8 cellular contexts compared by ENCODE assay signal in the genomic region with DNA sequence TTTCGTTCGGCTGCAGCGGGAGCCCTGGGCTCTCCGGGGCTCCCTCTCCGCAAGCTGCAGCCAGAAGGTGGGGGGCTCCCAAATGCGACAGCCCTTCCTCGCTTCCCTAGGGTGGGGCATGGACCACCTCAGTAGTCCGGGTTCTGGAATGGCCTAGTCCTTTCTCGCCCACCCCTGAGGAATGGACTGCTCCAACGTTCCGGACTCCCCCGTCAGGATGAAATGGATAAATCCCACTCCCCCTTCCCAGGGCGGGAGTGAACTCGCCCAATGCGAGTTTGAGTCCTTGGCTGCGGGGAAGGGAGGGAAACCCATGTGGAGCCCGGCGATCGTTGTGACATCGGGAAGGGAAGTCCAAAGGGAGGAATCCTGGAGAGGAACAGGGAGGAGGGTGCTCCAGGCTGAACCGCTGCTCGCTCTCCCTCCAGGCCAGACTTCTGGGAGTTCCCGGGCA.
DNase-seq lines count a peak whose midpoint lies in the region; ATAC-seq and TF ChIP-seq lines count a peak whose summit lies in the region.

No MANE protein-coding gene starts in this region.

- peak overlapping the region; percentile 55 for H3K27ac ChIP-seq in RWPE2 (ENCODE audit: poor library complexity, severe bottlenecking)

- H3K4me1 ChIP-seq in RWPE2 (ENCODE audit: insufficient read depth, poor library complexity, severe bottlenecking), result no peaks in the 10 kb centered on the region

- no peaks in the 10 kb centered on the region for H3K27me3 ChIP-seq in RWPE2 (ENCODE audit: insufficient read depth, poor library complexity, severe bottlenecking)

- no peaks in the 10 kb centered on the region for H3K36me3 Mint-ChIP-seq in dendritic cell treated with granulocyte-macrophage colony-stimulating factor and Interleukin-4, amounts not matched to agents 40 ng/mL and 50 ng/mL, for 4 days (ENCODE audit: low read depth)
- peaks cover 7% of the 10 kb centered on the region for H3K36me3 Mint-ChIP-seq in stimulated activated memory B cell treated with anti-CD40 and anti-IgM and Interleukin-4, amounts not matched to agents 10 μg/mL and 1 μg/mL and 100 μg/mL, for 72 hours

- no peaks in the 10 kb centered on the region for H3K9me3 ChIP-seq in RWPE2 (ENCODE audit: severe bottlenecking)

- intact Hi-C loops in dendritic cell treated with granulocyte-macrophage colony-stimulating factor and Interleukin-4, amounts not matched to agents 40 ng/mL and 50 ng/mL, for 4 days (cut with micrococcal nuclease), result loop anchor here (2.0 kb wide), 1 partner anchor 31 kb away; a partner anchor contains a TSS

- H3K4me1 Mint-ChIP-seq in dendritic cell treated with granulocyte-macrophage colony-stimulating factor and Interleukin-4, amounts not matched to agents 40 ng/mL and 50 ng/mL, for 4 days (ENCODE audit: low read depth), result peaks cover 61% of the 10 kb centered on the region
- H3K4me1 Mint-ChIP-seq in stimulated activated memory B cell treated with anti-CD40 and anti-IgM and Interleukin-4, amounts not matched to agents 10 μg/mL and 1 μg/mL and 100 μg/mL, for 72 hours, result peaks cover 45% of the 10 kb centered on the region

- peak overlapping the region; percentile 49 for H3K4me3 ChIP-seq in RWPE2 (ENCODE audit: severe bottlenecking)

- H3K27me3 Mint-ChIP-seq in dendritic cell treated with granulocyte-macrophage colony-stimulating factor and Interleukin-4, amounts not matched to agents 40 ng/mL and 50 ng/mL, for 4 days, result peaks cover 93% of the 10 kb centered on the region
- H3K27me3 Mint-ChIP-seq in stimulated activated memory B cell treated with anti-CD40 and anti-IgM and Interleukin-4, amounts not matched to agents 10 μg/mL and 1 μg/mL and 100 μg/mL, for 72 hours, result peaks cover 95% of the 10 kb centered on the region

- TF ChIP-seq CTCF in RWPE2 (IDR thresholded peaks at IDR 0.05; ENCODE audit: poor library complexity, severe bottlenecking), result no peak

- DNase-seq in DMS79 (lab: John Stamatoyannopoulos, UW) (peak; percentile 59), Kasumi-1 (lab: John Stamatoyannopoulos, UW) (peak; percentile 52 to 63), RWPE2 (ENCODE audit: low spot score) (no peak), left kidney (ENCODE audit: low read depth, low spot score) (peak; percentile 96)

- peak; percentile 7; the same call in 2 of the 3 replicates for ATAC-seq in RWPE2 (ENCODE audit: low read depth)
- no peak for ATAC-seq in stimulated activated memory B cell treated with anti-CD40 and anti-IgM and Interleukin-4, amounts not matched to agents 10 μg/mL and 1 μg/mL and 100 μg/mL, for 72 hours
- ATAC-seq in GM19324 (IDR thresholded peaks at IDR 0.05; ENCODE audit: low FRiP score, unreplicated experiment), result no peak
- no peak for ATAC-seq in HG03095 (IDR thresholded peaks at IDR 0.05; ENCODE audit: unreplicated experiment)

- no peaks in the 10 kb centered on the region for H3K36me3 ChIP-seq in RWPE2 (ENCODE audit: low read depth)

- H3K9me3 Mint-ChIP-seq in dendritic cell treated with granulocyte-macrophage colony-stimulating factor and Interleukin-4, amounts not matched to agents 40 ng/mL and 50 ng/mL, for 4 days, result peaks cover 11% of the 10 kb centered on the region
- H3K9me3 Mint-ChIP-seq in stimulated activated memory B cell treated with anti-CD40 and anti-IgM and Interleukin-4, amounts not matched to agents 10 μg/mL and 1 μg/mL and 100 μg/mL, for 72 hours, result peaks cover 17% of the 10 kb centered on the region

- peak overlapping the region; percentile 85 for H3K4me3 Mint-ChIP-seq in dendritic cell treated with granulocyte-macrophage colony-stimulating factor and Interleukin-4, amounts not matched to agents 40 ng/mL and 50 ng/mL, for 4 days
- H3K4me3 Mint-ChIP-seq in stimulated activated memory B cell treated with anti-CD40 and anti-IgM and Interleukin-4, amounts not matched to agents 10 μg/mL and 1 μg/mL and 100 μg/mL, for 72 hours, result peak overlapping the region; percentile 89

- peak overlapping the region; percentile 87 for H3K27ac Mint-ChIP-seq in dendritic cell treated with granulocyte-macrophage colony-stimulating factor and Interleukin-4, amounts not matched to agents 40 ng/mL and 50 ng/mL, for 4 days
- peak overlapping the region; percentile 70 for H3K27ac Mint-ChIP-seq in stimulated activated memory B cell treated with anti-CD40 and anti-IgM and Interleukin-4, amounts not matched to agents 10 μg/mL and 1 μg/mL and 100 μg/mL, for 72 hours
